ENCODE assay signal across 1 cellular context in the genomic region with DNA sequence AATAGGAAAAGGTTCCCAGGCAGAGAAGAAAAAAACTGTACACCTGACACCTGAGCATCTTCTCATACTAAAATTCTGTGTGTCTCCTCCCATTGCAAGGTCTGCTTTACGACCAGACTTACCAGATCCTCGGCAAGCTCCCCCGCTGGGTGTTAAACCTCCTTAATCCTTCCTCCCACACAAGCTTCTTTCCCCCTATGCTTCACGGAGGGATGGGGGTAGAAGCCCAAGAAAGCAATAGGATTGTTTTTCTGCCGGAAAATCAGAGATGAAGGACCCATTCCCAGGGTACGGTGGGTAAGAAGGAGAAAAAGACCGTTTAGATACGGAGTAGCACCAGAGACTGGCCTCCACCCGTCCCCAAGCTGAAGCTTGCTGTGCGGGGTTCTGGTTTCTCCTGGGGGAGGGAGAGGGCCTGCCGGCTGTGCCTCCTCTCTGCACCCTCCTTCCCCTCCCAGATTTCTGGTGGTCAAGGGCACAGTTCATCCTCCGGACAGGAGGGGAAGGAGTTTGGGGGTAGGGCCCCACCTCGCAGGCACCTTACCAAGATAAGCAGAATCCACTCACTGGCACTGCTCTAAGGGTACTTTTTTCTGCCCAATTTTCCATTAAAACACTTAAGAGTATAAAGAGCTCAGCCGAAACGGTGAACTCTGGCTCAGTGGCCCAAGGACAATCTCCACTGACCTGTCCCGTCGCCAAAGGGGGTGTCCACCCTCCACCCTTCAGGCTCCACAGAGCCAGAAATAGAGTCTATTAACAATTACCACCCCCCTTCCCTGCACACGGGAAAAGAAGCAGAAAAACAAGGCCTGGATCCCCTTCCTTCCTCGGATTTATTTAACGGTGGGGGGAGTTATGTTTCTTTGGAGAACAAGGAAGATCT.
TF ChIP-seq lines count a peak whose summit lies in the region.

No MANE protein-coding gene starts in this region.

TF ChIP-seq in K562, 482 proteins besides CTCF, POLR2A, EP300 and RAD21:
- TF ChIP-seq EGR1 (conservative IDR thresholded peaks at IDR 0.05) = peak; percentile 63
- TF ChIP-seq, protein P1, sequence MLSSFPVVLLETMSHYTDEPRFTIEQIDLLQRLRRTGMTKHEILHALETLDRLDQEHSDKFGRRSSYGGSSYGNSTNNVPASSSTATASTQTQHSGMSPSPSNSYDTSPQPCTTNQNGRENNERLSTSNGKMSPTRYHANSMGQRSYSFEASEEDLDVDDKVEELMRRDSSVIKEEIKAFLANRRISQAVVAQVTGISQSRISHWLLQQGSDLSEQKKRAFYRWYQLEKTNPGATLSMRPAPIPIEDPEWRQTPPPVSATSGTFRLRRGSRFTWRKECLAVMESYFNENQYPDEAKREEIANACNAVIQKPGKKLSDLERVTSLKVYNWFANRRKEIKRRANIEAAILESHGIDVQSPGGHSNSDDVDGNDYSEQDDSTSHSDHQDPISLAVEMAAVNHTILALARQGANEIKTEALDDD (IDR thresholded peaks at IDR 0.05) = 0 out of 2 replicates have a peak, but pooled peaks have one; percentile 20
- no peak for TF ChIP-seq OTX1 (CRISPR knock-in tag; IDR thresholded peaks at IDR 0.05)
- no peak for TF ChIP-seq KAT7 (CRISPR knock-in tag; IDR thresholded peaks at IDR 0.05; ENCODE audit: borderline replicate concordance)
- no peak for TF ChIP-seq HNRNPLL (IDR thresholded peaks at IDR 0.05; ENCODE audit: low read depth, low read length, poor library complexity, severe bottlenecking)
- TF ChIP-seq, protein P2, sequence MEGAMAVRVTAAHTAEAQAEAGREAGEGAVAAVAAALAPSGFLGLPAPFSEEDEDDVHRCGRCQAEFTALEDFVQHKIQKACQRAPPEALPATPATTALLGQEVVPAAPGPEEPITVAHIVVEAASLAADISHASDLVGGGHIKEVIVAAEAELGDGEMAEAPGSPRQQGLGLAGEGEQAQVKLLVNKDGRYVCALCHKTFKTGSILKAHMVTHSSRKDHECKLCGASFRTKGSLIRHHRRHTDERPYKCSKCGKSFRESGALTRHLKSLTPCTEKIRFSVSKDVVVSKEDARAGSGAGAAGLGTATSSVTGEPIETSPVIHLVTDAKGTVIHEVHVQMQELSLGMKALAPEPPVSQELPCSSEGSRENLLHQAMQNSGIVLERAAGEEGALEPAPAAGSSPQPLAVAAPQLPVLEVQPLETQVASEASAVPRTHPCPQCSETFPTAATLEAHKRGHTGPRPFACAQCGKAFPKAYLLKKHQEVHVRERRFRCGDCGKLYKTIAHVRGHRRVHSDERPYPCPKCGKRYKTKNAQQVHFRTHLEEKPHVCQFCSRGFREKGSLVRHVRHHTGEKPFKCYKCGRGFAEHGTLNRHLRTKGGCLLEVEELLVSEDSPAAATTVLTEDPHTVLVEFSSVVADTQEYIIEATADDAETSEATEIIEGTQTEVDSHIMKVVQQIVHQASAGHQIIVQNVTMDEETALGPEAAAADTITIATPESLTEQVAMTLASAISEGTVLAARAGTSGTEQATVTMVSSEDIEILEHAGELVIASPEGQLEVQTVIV (CRISPR knock-in tag; IDR thresholded peaks at IDR 0.05; ENCODE audit: borderline replicate concordance) = 0 out of 2 replicates have a peak, but pooled peaks have one; percentile 24
- TF ChIP-seq, protein P3, sequence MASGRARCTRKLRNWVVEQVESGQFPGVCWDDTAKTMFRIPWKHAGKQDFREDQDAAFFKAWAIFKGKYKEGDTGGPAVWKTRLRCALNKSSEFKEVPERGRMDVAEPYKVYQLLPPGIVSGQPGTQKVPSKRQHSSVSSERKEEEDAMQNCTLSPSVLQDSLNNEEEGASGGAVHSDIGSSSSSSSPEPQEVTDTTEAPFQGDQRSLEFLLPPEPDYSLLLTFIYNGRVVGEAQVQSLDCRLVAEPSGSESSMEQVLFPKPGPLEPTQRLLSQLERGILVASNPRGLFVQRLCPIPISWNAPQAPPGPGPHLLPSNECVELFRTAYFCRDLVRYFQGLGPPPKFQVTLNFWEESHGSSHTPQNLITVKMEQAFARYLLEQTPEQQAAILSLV (tag; IDR thresholded peaks at IDR 0.05) = no peak
- TF ChIP-seq, protein P4, sequence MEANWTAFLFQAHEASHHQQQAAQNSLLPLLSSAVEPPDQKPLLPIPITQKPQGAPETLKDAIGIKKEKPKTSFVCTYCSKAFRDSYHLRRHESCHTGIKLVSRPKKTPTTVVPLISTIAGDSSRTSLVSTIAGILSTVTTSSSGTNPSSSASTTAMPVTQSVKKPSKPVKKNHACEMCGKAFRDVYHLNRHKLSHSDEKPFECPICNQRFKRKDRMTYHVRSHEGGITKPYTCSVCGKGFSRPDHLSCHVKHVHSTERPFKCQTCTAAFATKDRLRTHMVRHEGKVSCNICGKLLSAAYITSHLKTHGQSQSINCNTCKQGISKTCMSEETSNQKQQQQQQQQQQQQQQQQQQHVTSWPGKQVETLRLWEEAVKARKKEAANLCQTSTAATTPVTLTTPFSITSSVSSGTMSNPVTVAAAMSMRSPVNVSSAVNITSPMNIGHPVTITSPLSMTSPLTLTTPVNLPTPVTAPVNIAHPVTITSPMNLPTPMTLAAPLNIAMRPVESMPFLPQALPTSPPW (CRISPR knock-in tag; IDR thresholded peaks at IDR 0.05) = peak; percentile 40
- TF ChIP-seq ZFX (CRISPR knock-in tag; IDR thresholded peaks at IDR 0.05) = peak; percentile 19; the same call in 1 of the 2 replicates
- TF ChIP-seq, protein P5, sequence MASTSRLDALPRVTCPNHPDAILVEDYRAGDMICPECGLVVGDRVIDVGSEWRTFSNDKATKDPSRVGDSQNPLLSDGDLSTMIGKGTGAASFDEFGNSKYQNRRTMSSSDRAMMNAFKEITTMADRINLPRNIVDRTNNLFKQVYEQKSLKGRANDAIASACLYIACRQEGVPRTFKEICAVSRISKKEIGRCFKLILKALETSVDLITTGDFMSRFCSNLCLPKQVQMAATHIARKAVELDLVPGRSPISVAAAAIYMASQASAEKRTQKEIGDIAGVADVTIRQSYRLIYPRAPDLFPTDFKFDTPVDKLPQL (IDR thresholded peaks at IDR 0.05; ENCODE audit: extremely low read depth, insufficient read length) = no peak
- TF ChIP-seq KDM1A (IDR thresholded peaks at IDR 0.05) = no peak
- TF ChIP-seq, protein P6, sequence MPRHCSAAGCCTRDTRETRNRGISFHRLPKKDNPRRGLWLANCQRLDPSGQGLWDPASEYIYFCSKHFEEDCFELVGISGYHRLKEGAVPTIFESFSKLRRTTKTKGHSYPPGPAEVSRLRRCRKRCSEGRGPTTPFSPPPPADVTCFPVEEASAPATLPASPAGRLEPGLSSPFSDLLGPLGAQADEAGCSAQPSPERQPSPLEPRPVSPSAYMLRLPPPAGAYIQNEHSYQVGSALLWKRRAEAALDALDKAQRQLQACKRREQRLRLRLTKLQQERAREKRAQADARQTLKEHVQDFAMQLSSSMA (CRISPR knock-in tag; IDR thresholded peaks at IDR 0.05) = no peak
- no peak for TF ChIP-seq RHOXF2B (CRISPR knock-in tag; conservative IDR thresholded peaks at IDR 0.05)
- 0 out of 4 replicates have a peak, but pooled peaks of 1 of the 2 experiments have one; percentile 11 for TF ChIP-seq SIN3A (IDR thresholded peaks at IDR 0.05; ENCODE audit: borderline replicate concordance in 2 of 2, control insufficient read depth in 1 of 2, low read depth in 2 of 2, low read length in 2 of 2)
- TF ChIP-seq ZNF589 (CRISPR knock-in tag; IDR thresholded peaks at IDR 0.05; ENCODE audit: low read depth) = no peak
- no peak for TF ChIP-seq XRCC4 (IDR thresholded peaks at IDR 0.05; ENCODE audit: extremely low read depth, insufficient read depth, insufficient read length)
- TF ChIP-seq BCOR (IDR thresholded peaks at IDR 0.05) = no peak
- no peak for TF ChIP-seq ZKSCAN3 (CRISPR knock-in tag; IDR thresholded peaks at IDR 0.05)
- TF ChIP-seq SP1 (CRISPR knock-in tag; IDR thresholded peaks at IDR 0.05) = peak; percentile 39; the same call in 1 of the 2 replicates
- TF ChIP-seq TBP (optimal IDR thresholded peaks at IDR 0.05; ENCODE audit: low read depth, low read length) = no peak
- TF ChIP-seq, protein P7, sequence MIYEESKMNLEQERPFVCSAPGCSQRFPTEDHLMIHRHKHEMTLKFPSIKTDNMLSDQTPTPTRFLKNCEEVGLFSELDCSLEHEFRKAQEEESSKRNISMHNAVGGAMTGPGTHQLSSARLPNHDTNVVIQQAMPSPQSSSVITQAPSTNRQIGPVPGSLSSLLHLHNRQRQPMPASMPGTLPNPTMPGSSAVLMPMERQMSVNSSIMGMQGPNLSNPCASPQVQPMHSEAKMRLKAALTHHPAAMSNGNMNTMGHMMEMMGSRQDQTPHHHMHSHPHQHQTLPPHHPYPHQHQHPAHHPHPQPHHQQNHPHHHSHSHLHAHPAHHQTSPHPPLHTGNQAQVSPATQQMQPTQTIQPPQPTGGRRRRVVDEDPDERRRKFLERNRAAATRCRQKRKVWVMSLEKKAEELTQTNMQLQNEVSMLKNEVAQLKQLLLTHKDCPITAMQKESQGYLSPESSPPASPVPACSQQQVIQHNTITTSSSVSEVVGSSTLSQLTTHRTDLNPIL (CRISPR knock-in tag; IDR thresholded peaks at IDR 0.05) = no peak
